1 cellular context compared by ENCODE assay signal in the genomic region with DNA sequence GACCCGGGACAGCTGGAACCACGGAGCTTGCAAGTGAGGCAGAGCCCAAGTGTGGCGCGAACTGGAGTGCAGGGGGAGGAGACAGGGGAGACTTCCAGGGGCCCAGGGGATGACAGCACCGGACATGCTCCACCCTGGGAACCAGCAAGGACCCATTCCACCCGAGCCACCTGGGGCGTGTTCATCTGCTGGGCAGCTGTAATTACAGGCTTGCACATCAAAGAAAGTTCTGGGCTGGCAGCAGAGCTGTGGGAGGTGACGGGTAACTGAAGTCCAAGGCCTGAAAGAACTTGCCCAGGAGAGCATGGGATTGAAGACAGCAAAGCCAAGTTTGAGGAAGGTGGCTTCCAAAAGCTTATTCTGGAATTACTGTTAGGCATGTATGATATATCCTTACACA.
TF ChIP-seq lines count a peak whose summit lies in the region.

No MANE protein-coding gene starts in this region.

TF ChIP-seq in endothelial cell of umbilical vein, 7 proteins besides CTCF, POLR2A, EP300 and RAD21:
- TF ChIP-seq POLR2AphosphoS5 (IDR thresholded peaks at IDR 0.05; ENCODE audit: insufficient read depth, low read depth, low read length) (peak; percentile 5), EZH2 (IDR thresholded peaks at IDR 0.05; ENCODE audit: borderline replicate concordance, low read depth, low read length, severe bottlenecking) (no peak)
